ENCODE assay signal across 34 cellular contexts in genomic region chr11:38173671-38174070, GRCh38.
"Had no signal": no experiment of that assay in that cellular context is flagged by ENCODE, and none has a peak within 500 bp of the region (broad histone marks: within the 10 kb centered on the region; RNA-seq: fewer than 3 reads in every experiment).

No MANE protein-coding gene starts in this region.

- H3K27ac Mint-ChIP-seq: activated B cell treated with CpG ODN at 0.5 μM for 24 hours; activated CD4-positive, alpha-beta memory T cell treated with anti-CD3 and anti-CD28 coated beads for 36 hours; activated CD4-positive, alpha-beta T cell treated with anti-CD3 and anti-CD28 coated beads, Interleukin-2, amount 10 ng/mL, durations not matched to agents 24 days and 14 days; activated CD8-positive, alpha-beta memory T cell treated with anti-CD3 and anti-CD28 coated beads, Interleukin-2, amount 10 ng/mL, durations not matched to agents 7 days and 5 days; activated CD8-positive, alpha-beta T cell treated with anti-CD3 and anti-CD28 coated beads, Interleukin-2, amount 10 ng/mL, durations not matched to agents 7 days and 5 days; activated naive CD4-positive, alpha-beta T cell treated with anti-CD3 and anti-CD28 coated beads for 36 hours; activated naive CD4-positive, alpha-beta T cell treated with anti-CD3 and anti-CD28 coated beads, Interleukin-2, amount 50 U/mL, for 24 hours; activated naive CD8-positive, alpha-beta T cell treated with anti-CD3 and anti-CD28 coated beads for 36 hours; activated naive CD8-positive, alpha-beta T cell treated with anti-CD3 and anti-CD28 coated beads, Interleukin-2, amount 50 U/mL, for 24 hours; activated T-helper 1 cell treated with anti-CD3 and anti-CD28 coated beads, Interleukin-12 subunit alpha, Interleukin-12 subunit beta, Interleukin-2, Interleukin-4 antibody, amounts not matched to agents 30 ng/mL and 10 ng/mL and 1 ng/mL, durations not matched to agents 14 hours and 24 hours and 36 hours; activated T-helper 2 cell treated with anti-CD3 and anti-CD28 coated beads, Interferon-gamma antibody, Interleukin-2, Interleukin-4, amounts not matched to agents 10 μg/mL and 5 μg/mL and 100 μg/mL, durations not matched to agents 14 hours and 24 hours and 36 hours; endodermal cell; T-helper 17 cell; T-helper 2 cell treated with Interferon-gamma antibody and Interleukin-4, amounts not matched to agents 5 μg/mL and 100 μg/mL, for 36 hours had no signal

- H3K9me3 Mint-ChIP-seq: activated B cell treated with CpG ODN at 0.5 μM for 24 hours; activated naive CD4-positive, alpha-beta T cell treated with anti-CD3 and anti-CD28 coated beads, Interleukin-2, amount 50 U/mL, for 24 hours; activated naive CD8-positive, alpha-beta T cell treated with anti-CD3 and anti-CD28 coated beads, Interleukin-2, amount 50 U/mL, for 24 hours; endodermal cell had no signal

- H3K4me3 Mint-ChIP-seq: activated B cell treated with CpG ODN at 0.5 μM for 24 hours; activated CD4-positive, alpha-beta memory T cell treated with anti-CD3 and anti-CD28 coated beads for 36 hours; activated CD4-positive, alpha-beta T cell treated with anti-CD3 and anti-CD28 coated beads, Interleukin-2, amount 10 ng/mL, durations not matched to agents 24 days and 14 days; activated CD8-positive, alpha-beta memory T cell treated with anti-CD3 and anti-CD28 coated beads, Interleukin-2, amount 10 ng/mL, durations not matched to agents 7 days and 5 days; activated CD8-positive, alpha-beta T cell treated with anti-CD3 and anti-CD28 coated beads, Interleukin-2, amount 10 ng/mL, durations not matched to agents 7 days and 5 days; activated naive CD4-positive, alpha-beta T cell treated with anti-CD3 and anti-CD28 coated beads for 36 hours; activated naive CD4-positive, alpha-beta T cell treated with anti-CD3 and anti-CD28 coated beads, Interleukin-2, amount 50 U/mL, for 24 hours; activated naive CD8-positive, alpha-beta T cell treated with anti-CD3 and anti-CD28 coated beads for 36 hours; activated naive CD8-positive, alpha-beta T cell treated with anti-CD3 and anti-CD28 coated beads, Interleukin-2, amount 50 U/mL, for 24 hours; activated T-helper 1 cell treated with anti-CD3 and anti-CD28 coated beads, Interleukin-12 subunit alpha, Interleukin-12 subunit beta, Interleukin-2, Interleukin-4 antibody, amounts not matched to agents 30 ng/mL and 10 ng/mL and 1 ng/mL, durations not matched to agents 14 hours and 24 hours and 36 hours; endodermal cell; T-helper 17 cell; T-helper 2 cell treated with Interferon-gamma antibody and Interleukin-4, amounts not matched to agents 5 μg/mL and 100 μg/mL, for 36 hours had no signal

- H3K27me3 Mint-ChIP-seq: activated B cell treated with CpG ODN at 0.5 μM for 24 hours; activated CD4-positive, alpha-beta memory T cell treated with anti-CD3 and anti-CD28 coated beads for 36 hours; activated CD4-positive, alpha-beta T cell treated with anti-CD3 and anti-CD28 coated beads, Interleukin-2, amount 10 ng/mL, durations not matched to agents 24 days and 14 days; activated CD8-positive, alpha-beta memory T cell treated with anti-CD3 and anti-CD28 coated beads, Interleukin-2, amount 10 ng/mL, durations not matched to agents 7 days and 5 days; activated naive CD4-positive, alpha-beta T cell treated with anti-CD3 and anti-CD28 coated beads, Interleukin-2, amount 50 U/mL, for 24 hours; activated naive CD8-positive, alpha-beta T cell treated with anti-CD3 and anti-CD28 coated beads for 36 hours; activated naive CD8-positive, alpha-beta T cell treated with anti-CD3 and anti-CD28 coated beads, Interleukin-2, amount 50 U/mL, for 24 hours; T-helper 17 cell had no signal

- H3K9me3 ChIP-seq: adrenal gland, body of pancreas, colonic mucosa, esophagus squamous epithelium, gastrocnemius medialis, heart left ventricle had no signal

- H3K4me1 ChIP-seq: colonic mucosa, esophagus squamous epithelium, gastrocnemius medialis had no signal

- H3K4me1 Mint-ChIP-seq: activated B cell treated with CpG ODN at 0.5 μM for 24 hours; activated CD4-positive, alpha-beta T cell treated with anti-CD3 and anti-CD28 coated beads, Interleukin-2, amount 10 ng/mL, durations not matched to agents 24 days and 14 days; activated CD8-positive, alpha-beta memory T cell treated with anti-CD3 and anti-CD28 coated beads, Interleukin-2, amount 10 ng/mL, durations not matched to agents 7 days and 5 days; activated naive CD4-positive, alpha-beta T cell treated with anti-CD3 and anti-CD28 coated beads, Interleukin-2, amount 50 U/mL, for 24 hours; activated naive CD8-positive, alpha-beta T cell treated with anti-CD3 and anti-CD28 coated beads for 36 hours; activated naive CD8-positive, alpha-beta T cell treated with anti-CD3 and anti-CD28 coated beads, Interleukin-2, amount 50 U/mL, for 24 hours; T-helper 17 cell had no signal

- H3K4me3 ChIP-seq: adrenal gland, body of pancreas, colonic mucosa, esophagus squamous epithelium, gastrocnemius medialis, heart left ventricle had no signal

- DNase-seq: activated B cell treated with CpG ODN at 0.5 μM for 24 hours; activated CD4-positive, alpha-beta memory T cell treated with anti-CD3 and anti-CD28 coated beads for 36 hours; activated CD4-positive, alpha-beta T cell treated with anti-CD3 and anti-CD28 coated beads, Interleukin-2, amount 10 ng/mL, durations not matched to agents 24 days and 14 days; activated CD8-positive, alpha-beta memory T cell treated with anti-CD3 and anti-CD28 coated beads, Interleukin-2, amount 10 ng/mL, durations not matched to agents 7 days and 5 days; activated CD8-positive, alpha-beta memory T cell treated with anti-CD3 and anti-CD28 coated beads, Interleukin-2, amount 50 U/mL, for 4 hours; activated CD8-positive, alpha-beta T cell treated with anti-CD3 and anti-CD28 coated beads, Interleukin-2, amount 10 ng/mL, durations not matched to agents 7 days and 5 days; activated effector memory CD4-positive, alpha-beta T cell treated with anti-CD3 and anti-CD28 coated beads, Interleukin-2, amount 50 U/mL, for 16 hours; activated naive CD4-positive, alpha-beta T cell treated with anti-CD3 and anti-CD28 coated beads for 36 hours; activated naive CD8-positive, alpha-beta T cell treated with anti-CD3 and anti-CD28 coated beads for 36 hours; activated naive CD8-positive, alpha-beta T cell treated with anti-CD3 and anti-CD28 coated beads, Interleukin-2, amount 50 U/mL, for 24 hours; activated T-cell treated with anti-CD3 and anti-CD28 coated beads, Interleukin-2, amount 50 U/mL, for 1 hour; activated T-cell treated with anti-CD3 and anti-CD28 coated beads, Interleukin-2, amount 50 U/mL, for 48 hours; adrenal gland; amygdala; aorta; body of pancreas; caudate nucleus; colonic mucosa; effector memory CD4-positive, alpha-beta T cell; endodermal cell; esophagus squamous epithelium; foreskin fibroblast; gastrocnemius medialis; glutamatergic neuron; heart left ventricle; T-helper 1 cell; T-helper 17 cell; T1000; WERI-Rb-1 had no signal

- H3K36me3 Mint-ChIP-seq: activated CD4-positive, alpha-beta memory T cell treated with anti-CD3 and anti-CD28 coated beads for 36 hours; activated CD8-positive, alpha-beta memory T cell treated with anti-CD3 and anti-CD28 coated beads, Interleukin-2, amount 10 ng/mL, durations not matched to agents 7 days and 5 days; activated naive CD4-positive, alpha-beta T cell treated with anti-CD3 and anti-CD28 coated beads, Interleukin-2, amount 50 U/mL, for 24 hours; activated naive CD8-positive, alpha-beta T cell treated with anti-CD3 and anti-CD28 coated beads for 36 hours had no signal

- H3K36me3 ChIP-seq: adrenal gland, colonic mucosa, esophagus squamous epithelium, gastrocnemius medialis, heart left ventricle, WERI-Rb-1 had no signal

- H3K27me3 ChIP-seq: adrenal gland, body of pancreas, colonic mucosa, esophagus squamous epithelium, gastrocnemius medialis, heart left ventricle had no signal

- H3K27ac ChIP-seq: adrenal gland, body of pancreas, colonic mucosa, epithelial cell of prostate, esophagus squamous epithelium, gastrocnemius medialis, WERI-Rb-1 had no signal
